18 cellular contexts compared by ENCODE assay signal in genomic region chr19:31284621-31285020, GRCh38.
DNase-seq lines count a peak whose midpoint lies in the region; ATAC-seq and TF ChIP-seq lines count a peak whose summit lies in the region.
"Had no signal": no experiment of that assay in that cellular context is flagged by ENCODE, and none has a peak within 500 bp of the region (broad histone marks: within the 10 kb centered on the region; RNA-seq: fewer than 3 reads in every experiment).

No MANE protein-coding gene starts in this region.

- H3K27ac ChIP-seq in IMR-90 (ENCODE audit: insufficient read depth, low read length) (no peak overlapping the region), mesenchymal stem cell (ENCODE audit: low read length, poor library complexity, severe bottlenecking) (no peak overlapping the region)
- H3K27ac ChIP-seq: A549 had no signal

- H3K27me3 ChIP-seq in IMR-90 (ENCODE audit: control insufficient read depth, insufficient read depth, low read length) (no peaks in the 10 kb centered on the region), mesenchymal stem cell (ENCODE audit: control insufficient read depth in 1 of 2, insufficient read depth in 1 of 2, low read length in 2 of 2) (no peaks in the 10 kb centered on the region)

- TF ChIP-seq CTCF in IMR-90 (conservative IDR thresholded peaks at IDR 0.05; ENCODE audit: low read depth, low read length): no peak
- no peak for TF ChIP-seq CTCF in omental fat pad (IDR thresholded peaks at IDR 0.05)

- H3K4me1 ChIP-seq in IMR-90 (ENCODE audit: control insufficient read depth, insufficient read depth, low read length): peaks cover 12% of the 10 kb centered on the region
- H3K4me1 ChIP-seq in mesenchymal stem cell (ENCODE audit: control insufficient read depth, insufficient read depth, low read depth, low read length): peaks cover 31% of the 10 kb centered on the region
- H3K4me1 ChIP-seq: A549, Caco-2, HAP-1 had no signal

- no peak overlapping the region for H3K23ac ChIP-seq in IMR-90 (ENCODE audit: low read depth, low read length)
- H3K23ac ChIP-seq in mesenchymal stem cell (ENCODE audit: low read length in 2 of 2): no peak overlapping the region

- H4K8ac ChIP-seq in IMR-90 (ENCODE audit: low read depth in 2 of 2, low read length in 2 of 2) (no peak overlapping the region), mesenchymal stem cell (ENCODE audit: low read length) (no peak overlapping the region)

- intact Hi-C loops in IMR-90 (cut with micrococcal nuclease) (no loop called here), sciatic nerve (cut with DNase I) (no loop called here)

- H4K20me1 ChIP-seq in IMR-90 (ENCODE audit: insufficient read depth, low read length): peaks cover 75% of the 10 kb centered on the region

- no peak overlapping the region for H2BK120ac ChIP-seq in IMR-90 (ENCODE audit: low read depth, low read length)
- H2BK120ac ChIP-seq in mesenchymal stem cell (ENCODE audit: low read depth, low read length): no peak overlapping the region

- H3K79me1 ChIP-seq in IMR-90 (ENCODE audit: low read depth in 1 of 2, low read length in 2 of 2) (peaks cover 73 to 96% of the 10 kb centered on the region in 2 experiments), mesenchymal stem cell (replicated peaks; ENCODE audit: low read length, poor library complexity, severe bottlenecking) (peaks cover 39% of the 10 kb centered on the region)

- POLR2A ChIA-PET in IMR-90 (lab: Charles Lee; ENCODE audit: unreplicated experiment): no interaction called here

- H3K9ac ChIP-seq in IMR-90 (ENCODE audit: low read depth, low read length) (no peak overlapping the region), mesenchymal stem cell (ENCODE audit: low read length) (peak overlapping the region; percentile 70)

- in situ Hi-C loops in IMR-90 (cut with MboI; ENCODE audit: low sequenced_read_pairs): no loop called here

- no CpG with 5 or more reads among the region's 7 CpGs for WGBS in IMR-90 (ENCODE audit: extremely low coverage in 2 of 2, insufficient read length in 1 of 2), 2 experiments
- 97% methylated on average over 7 of the region's 7 CpGs for WGBS in mesenchymal stem cell

- 0 out of 2 replicates have a peak overlapping the region, but pooled peaks have one; percentile 5 for H3K14ac ChIP-seq in IMR-90 (replicated peaks; ENCODE audit: low read depth, low read length)
- H3K14ac ChIP-seq in mesenchymal stem cell (ENCODE audit: low read length in 2 of 2): no peak overlapping the region

- H4K5ac ChIP-seq in IMR-90 (ENCODE audit: low read depth, low read length): no peak overlapping the region

- peak overlapping the region in 1 of 2 experiments; percentile 10 for H2BK12ac ChIP-seq in mesenchymal stem cell (ENCODE audit: low read length in 2 of 2)

- peaks cover 40% of the 10 kb centered on the region for H3K9me1 ChIP-seq in IMR-90 (ENCODE audit: insufficient read depth, low read length)

- CTCF ChIA-PET in IMR-90 (lab: Yijun Ruan, JAX): no interaction called here

- H3K9me3 ChIP-seq in IMR-90 (ENCODE audit: control insufficient read depth, insufficient read depth, low read length) (no peaks in the 10 kb centered on the region), mesenchymal stem cell (ENCODE audit: control insufficient read depth, low read length) (no peaks in the 10 kb centered on the region)
- H3K9me3 ChIP-seq: A549, Caco-2, HAP-1 had no signal

- DNase-seq in IMR-90 (no peak), mesenchymal stem cell (no peak), omental fat pad (ENCODE audit: low spot score) (peak; percentile 16), sciatic nerve (ENCODE audit: low spot score) (peak; percentile 35), NCI-H526 (lab: John Stamatoyannopoulos, UW) (no peak)
- no peak for DNase-seq in activated CD4-positive, alpha-beta T cell treated with anti-CD3 and anti-CD28 coated beads, Interleukin-2, amount 50 U/mL, for 1 hour
- DNase-seq: 8988T; C1 segment of cervical spinal cord; CD4-positive, CD25-positive, alpha-beta regulatory T cell; CD8-positive, alpha-beta T cell; DMS153; DND-41; HFFc6 had no signal

- TF ChIP-seq POLR2A in IMR-90 (IDR thresholded peaks at IDR 0.05; ENCODE audit: low read depth, low read length): no peak

- no peak overlapping the region for H3K4me2 ChIP-seq in IMR-90 (ENCODE audit: low read depth, low read length)
- no peak overlapping the region for H3K4me2 ChIP-seq in mesenchymal stem cell (ENCODE audit: low read length, poor library complexity, severe bottlenecking)
- H3K4me2 ChIP-seq: GM23338 had no signal

- H3K4me3 ChIP-seq in IMR-90 (ENCODE audit: insufficient read depth, low read depth, low read length): no peak overlapping the region
- no peak overlapping the region for H3K4me3 ChIP-seq in mesenchymal stem cell (ENCODE audit: insufficient read depth in 1 of 2, low read depth in 1 of 2, low read length in 2 of 2)
- H3K4me3 ChIP-seq: A549, GM23338, HAP-1 had no signal

- H3K36me3 ChIP-seq in IMR-90 (ENCODE audit: control insufficient read depth, insufficient read depth, low read length) (peaks cover 9% of the 10 kb centered on the region; the same call in 1 of the 2 replicates), mesenchymal stem cell (ENCODE audit: control insufficient read depth in 1 of 2, insufficient read depth in 2 of 2, low read depth in 1 of 2, low read length in 2 of 2) (peaks cover 20 to 27% of the 10 kb centered on the region in 2 experiments)
- H3K36me3 ChIP-seq: HAP-1 had no signal

- H2AFZ ChIP-seq in IMR-90 (replicated peaks; ENCODE audit: low read length, poor library complexity): no peak overlapping the region
- no peak overlapping the region for H2AFZ ChIP-seq in mesenchymal stem cell (ENCODE audit: low read depth, low read length)
- H2AFZ ChIP-seq: GM23338 had no signal

- no peak overlapping the region for H3K56ac ChIP-seq in IMR-90 (ENCODE audit: extremely low read depth, insufficient read depth, low read length)

- no peak overlapping the region for H3K18ac ChIP-seq in IMR-90 (ENCODE audit: low read depth, low read length)
- peak overlapping the region in 1 of 2 experiments; percentile 22 for H3K18ac ChIP-seq in mesenchymal stem cell (ENCODE audit: low read depth in 1 of 2, low read length in 2 of 2)

- H3K4ac ChIP-seq in IMR-90 (ENCODE audit: low read depth, low read length) (peak overlapping the region; percentile 29; the same call in 1 of the 2 replicates), mesenchymal stem cell (ENCODE audit: low read depth in 1 of 2, low read length in 2 of 2) (no peak overlapping the region)

- H2BK20ac ChIP-seq in IMR-90 (ENCODE audit: low read depth, low read length): no peak overlapping the region

- no peak overlapping the region for H4K91ac ChIP-seq in IMR-90 (ENCODE audit: insufficient read depth, low read depth, low read length)
- no peak overlapping the region for H4K91ac ChIP-seq in mesenchymal stem cell (ENCODE audit: low read length)

- no peak for TF ChIP-seq RAD21 in IMR-90 (IDR thresholded peaks at IDR 0.05; ENCODE audit: low read length)

- H2AK5ac ChIP-seq in IMR-90 (ENCODE audit: low read depth, low read length) (0 out of 2 replicates have a peak overlapping the region, but pooled peaks have one; percentile 7), mesenchymal stem cell (ENCODE audit: low read length, severe bottlenecking) (peak overlapping the region; percentile 47)

- BruUV-seq in IMR-90 (replicated peaks; lab: Mats Ljungman, UMichigan): no TSS peak

- H2AK9ac ChIP-seq in IMR-90 (replicated peaks; ENCODE audit: low read depth, low read length, poor library complexity): no peak overlapping the region

- dilution Hi-C loops in IMR-90 (cut with HindIII; ENCODE audit: low sequenced_read_pairs, unreplicated experiment): no loop called here

- no peak overlapping the region for H2BK15ac ChIP-seq in IMR-90 (ENCODE audit: low read depth, low read length)
- no peak overlapping the region for H2BK15ac ChIP-seq in mesenchymal stem cell (ENCODE audit: low read depth, poor library complexity, severe bottlenecking)

- H2BK5ac ChIP-seq in IMR-90 (ENCODE audit: low read depth, low read length, poor library complexity, severe bottlenecking) (no peak overlapping the region), mesenchymal stem cell (ENCODE audit: low read depth, low read length, poor library complexity, severe bottlenecking) (no peak overlapping the region)

- no peak for ATAC-seq in IMR-90 (ENCODE audit: low read depth)
- no peak for ATAC-seq in omental fat pad (ENCODE audit: low FRiP score)
- ATAC-seq in sciatic nerve: no peak
- ATAC-seq in HG03520 (IDR thresholded peaks at IDR 0.05; ENCODE audit: unreplicated experiment): no peak
- ATAC-seq: A549; CD8-positive, alpha-beta T cell; GM23338 had no signal

TF ChIP-seq in IMR-90, 13 proteins besides CTCF, POLR2A, EP300 and RAD21:
- TF ChIP-seq RCOR1 (IDR thresholded peaks at IDR 0.05; ENCODE audit: insufficient replicate concordance, low read length) (no peak), ELK1 (IDR thresholded peaks at IDR 0.05; ENCODE audit: borderline replicate concordance, low read depth, low read length) (no peak), CHD1 (IDR thresholded peaks at IDR 0.05; ENCODE audit: low read depth, low read length) (no peak), SMC3 (IDR thresholded peaks at IDR 0.05; ENCODE audit: low read depth, low read length) (no peak), RFX5 (IDR thresholded peaks at IDR 0.05; ENCODE audit: low read depth, low read length) (no peak)
TF ChIP-seq in IMR-90: peak in this region for 0.

Comparison
In these comparisons a context has a peak if more than half of its experiments do, and no peak if none do; other contexts are left out.
1. DNase-seq: peak in omental fat pad (single experiment) and sciatic nerve (single experiment); none in IMR-90 (single experiment), mesenchymal stem cell (single experiment), NCI-H526 (0 of 2) and activated CD4-positive, alpha-beta T cell treated with anti-CD3 and anti-CD28 coated beads, Interleukin-2, amount 50 U/mL, for 1 hour (single experiment).